Comparison of ENCODE assay signal across 23 cellular contexts in the genomic region with DNA sequence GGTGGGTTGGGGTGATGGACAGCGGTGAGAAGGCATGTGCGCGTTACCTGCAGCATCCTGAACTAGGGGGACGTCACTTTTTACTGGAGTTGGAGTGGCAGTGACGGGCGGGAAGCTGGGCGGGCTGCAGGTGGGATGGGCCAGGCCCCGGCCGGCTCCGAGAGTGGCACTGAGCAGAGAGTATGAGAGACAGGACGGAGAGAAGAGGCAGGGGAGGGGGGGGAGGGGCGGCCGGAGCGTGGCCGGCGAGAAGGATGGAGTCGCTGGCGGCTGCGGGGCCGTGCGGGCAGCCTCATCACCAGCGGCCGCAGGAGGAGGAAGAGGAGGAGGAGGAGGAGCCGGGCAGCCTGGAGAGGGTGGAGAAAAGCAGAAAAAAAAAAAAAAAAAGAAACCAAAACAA.
"Had no signal": no experiment of that assay in that cellular context is flagged by ENCODE, and none has a peak within 500 bp of the region (broad histone marks: within the 10 kb centered on the region; RNA-seq: fewer than 3 reads in every experiment).

No MANE protein-coding gene starts in this region.

- FAIRE-seq: pancreas, small intestine had no signal

- H2AFZ ChIP-seq: hepatocyte had no signal

- H3K4me3 ChIP-seq: cardiac muscle cell, hepatocyte, left lung, pancreas, right lobe of liver had no signal

- H3K9me3 ChIP-seq: left lung, pancreas, right lobe of liver had no signal

- H3K79me2 ChIP-seq: hepatocyte had no signal

- H3K4me2 ChIP-seq: hepatocyte had no signal

- DNase-seq: activated CD4-positive, alpha-beta T cell treated with anti-CD3 and anti-CD28 coated beads, Interleukin-2, amount 50 U/mL, for 48 hours; activated CD8-positive, alpha-beta memory T cell treated with anti-CD3 and anti-CD28 coated beads, Interleukin-2, amount 50 U/mL, for 48 hours; activated naive CD4-positive, alpha-beta T cell; activated naive CD8-positive, alpha-beta T cell treated with anti-CD3 and anti-CD28 coated beads, Interleukin-2, amount 10 ng/mL, durations not matched to agents 7 days and 5 days; activated T-cell treated with anti-CD3 and anti-CD28 coated beads, Interleukin-2, amount 50 U/mL, for 4 hours; amniotic stem cell; effector CD4-positive, alpha-beta T cell; erythroblast; foreskin keratinocyte; immature natural killer cell; left lung; midbrain; pancreas; right lobe of liver; stimulated activated CD4-positive, alpha-beta T cell treated with anti-CD3 and anti-CD28 coated beads, Interleukin-15, amount 100 ng/mL, for 24 hours; stimulated activated CD8-positive, alpha-beta memory T cell treated with anti-CD3 and anti-CD28 coated beads, Interleukin-4, amount 100 ng/mL, for 48 hours; stimulated activated naive CD4-positive, alpha-beta T cell; T-helper 9 cell had no signal

- H3K4me1 ChIP-seq: pancreas, right lobe of liver had no signal

- ATAC-seq: activated T-cell treated with anti-CD3 and anti-CD28 coated beads, Interleukin-2, amount 50 U/mL, for 4 hours; foreskin keratinocyte; left lung; natural killer cell treated with Interleukin-12 subunit alpha and Interleukin-12 subunit beta and Interleukin-15 and Interleukin-18, amount 100 ng/mL, for 72 hours; pancreas; WTC11 had no signal

- H3K27me3 ChIP-seq: foreskin keratinocyte, pancreas, right lobe of liver had no signal

- H3K36me3 ChIP-seq: right lobe of liver had no signal

- H3K27ac ChIP-seq: cardiac muscle cell, foreskin keratinocyte, hepatocyte, pancreas, right lobe of liver had no signal
